23 cellular contexts compared by ENCODE assay signal in genomic region chr7:151721694-151722093, GRCh38.
DNase-seq lines count a peak whose midpoint lies in the region; ATAC-seq, FAIRE-seq and TF ChIP-seq lines count a peak whose summit lies in the region.
"Had no signal": no experiment of that assay in that cellular context is flagged by ENCODE, and none has a peak within 500 bp of the region (broad histone marks: within the 10 kb centered on the region; RNA-seq: fewer than 3 reads in every experiment).

No MANE protein-coding gene starts in this region.

- ATAC-seq in right cardiac atrium (peak; percentile 19 to 56), pancreas (peak in 3 of 4 donors; percentile 19 to 55 (median 27)), GM18511 (IDR thresholded peaks at IDR 0.05; ENCODE audit: unreplicated experiment) (no peak)
- ATAC-seq: gastrocnemius medialis; HCT116; stimulated activated naive CD8-positive, alpha-beta T cell treated with anti-CD3 and anti-CD28 coated beads, Interleukin-15, Interleukin-2, amounts not matched to agents 100 U/mL and 50 U/mL, for 24 hours had no signal

- TF ChIP-seq CTCF in pancreas (IDR thresholded peaks at IDR 0.05) (no peak), D721Med (IDR thresholded peaks at IDR 0.05; ENCODE audit: insufficient read depth, missing control alignments) (no peak)

- intact Hi-C loops in right cardiac atrium (cut with DNase I) (no loop called here), pancreas (cut with DNase I) (no loop called here)

- peaks cover 5% of the 10 kb centered on the region for H3K4me1 ChIP-seq in right cardiac atrium (ENCODE audit: control insufficient read depth, insufficient read depth, low read length)
- H3K4me1 ChIP-seq in pancreas, result peaks cover 2 to 4% (median 4%) of the 10 kb centered on the region in 3 donors
- H3K4me1 ChIP-seq: colonic mucosa had no signal

- WGBS in right cardiac atrium, result 28% methylated on average over 5 of the region's 5 CpGs
- 23 to 29% methylated on average over 5 of the region's 5 CpGs for WGBS in pancreas, 2 donors

- no peaks in the 10 kb centered on the region for H3K27me3 ChIP-seq in right cardiac atrium (ENCODE audit: control insufficient read depth, insufficient read depth)
- no peaks in the 10 kb centered on the region for H3K27me3 ChIP-seq in pancreas
- H3K27me3 ChIP-seq: brain microvascular endothelial cell, colonic mucosa, gastrocnemius medialis had no signal

- H3K9me3 ChIP-seq in right cardiac atrium (ENCODE audit: control insufficient read depth, low read length), result no peaks in the 10 kb centered on the region
- no peaks in the 10 kb centered on the region for H3K9me3 ChIP-seq in pancreas
- H3K9me3 ChIP-seq: colonic mucosa, esophagus squamous epithelium, gastrocnemius medialis, thoracic aorta had no signal

- H3K36me3 ChIP-seq in pancreas, result no peaks in the 10 kb centered on the region
- H3K36me3 ChIP-seq: brain microvascular endothelial cell, colonic mucosa, esophagus squamous epithelium, gastrocnemius medialis, thoracic aorta had no signal

- FAIRE-seq in pancreas (lab: Jason Lieb, UNC) (no peak), D721Med (lab: Jason Lieb, UNC) (no peak)
- FAIRE-seq: keratinocyte had no signal

- DNase-seq in HuH-7.5 (ENCODE audit: low spot score), result peak; percentile 36
- peak; percentile 45 for DNase-seq in amniotic epithelial cell (ENCODE audit: low read depth)
- DNase-seq in right cardiac atrium, result peak in 1 of 3 donors; percentile 61
- DNase-seq in pancreas, result no peak
- DNase-seq in activated CD4-positive, CD25-positive, alpha-beta regulatory T cell (lab: John Stamatoyannopoulos, UW), result no peak
- no peak for DNase-seq in D721Med (ENCODE audit: insufficient read length, low spot score)
- DNase-seq: activated gamma-delta T cell treated with Interleukin-2 at 50 U/mL for 16 hours; brain microvascular endothelial cell; colonic mucosa; esophagus squamous epithelium; gastrocnemius medialis; NCI-H1417; NCI-H2081; NCI-H345; NCI-H748 treated with DMSO at 0.1 percent for 48 hours; nucleus accumbens; stimulated activated naive CD8-positive, alpha-beta T cell treated with anti-CD3 and anti-CD28 coated beads, Interleukin-15, Interleukin-2, amounts not matched to agents 100 U/mL and 50 U/mL, for 24 hours; SW 1271; T1000 had no signal

- no peak overlapping the region for H3K4me3 ChIP-seq in right cardiac atrium (ENCODE audit: low read length)
- no peak overlapping the region for H3K4me3 ChIP-seq in pancreas
- H3K4me3 ChIP-seq: colonic mucosa, esophagus squamous epithelium, gastrocnemius medialis, thoracic aorta had no signal

- H3K27ac ChIP-seq in right cardiac atrium (ENCODE audit: low read length) (peak overlapping the region; percentile 55), pancreas (no peak overlapping the region)
- H3K27ac ChIP-seq: brain microvascular endothelial cell, colonic mucosa, esophagus squamous epithelium, thoracic aorta had no signal

Comparison
In these comparisons a context has a peak if more than half of its experiments do, and no peak if none do; other contexts are left out.
1. DNase-seq: peak in HuH-7.5 (single experiment) and amniotic epithelial cell (single experiment); none in pancreas (0 of 6), activated CD4-positive, CD25-positive, alpha-beta regulatory T cell (0 of 4) and D721Med (single experiment).